8 cellular contexts compared by ENCODE assay signal in genomic region chr14:23588884-23589598, GRCh38.
A peak's percentile ranks its signal among the peaks of the same experiment; 100 is the strongest.
DNase-seq lines count a peak whose midpoint lies in the region; ATAC-seq and TF ChIP-seq lines count a peak whose summit lies in the region.

No MANE protein-coding gene starts in this region.

- TF ChIP-seq CTCF in AG10803 (conservative IDR thresholded peaks at IDR 0.05; ENCODE audit: low read length): peak; percentile 65
- peak; percentile 91 for TF ChIP-seq CTCF in VCaP (conservative IDR thresholded peaks at IDR 0.05)

- peak; percentile 95 for ATAC-seq in GM18909 (IDR thresholded peaks at IDR 0.05; ENCODE audit: poor library complexity, unreplicated experiment)
- ATAC-seq in HG03159 (IDR thresholded peaks at IDR 0.05; ENCODE audit: unreplicated experiment): peak; percentile 91

- in situ Hi-C loops in T47D (cut with HindIII; ENCODE audit: low pct_unique_long_range_greater_than_20kb, low sequenced_read_pairs): no loop called here

- H3K4me3 ChIP-seq in AG10803 (ENCODE audit: low read length): no peak overlapping the region

- peak overlapping the region; percentile 73 for H3K27ac ChIP-seq in VCaP

- DNase-seq in AG10803 (ENCODE audit: low read depth): peak; percentile 69
- DNase-seq in NCI-H2196 (lab: John Stamatoyannopoulos, UW; ENCODE audit: unreplicated experiment): peak; percentile 87
- DNase-seq in T47D (ENCODE audit: low read depth in 1 of 2, low spot score in 1 of 2): peak; percentile 70 to 84
- peak; percentile 81 for DNase-seq in inferior parietal cortex (ENCODE audit: extremely low spot score)
- peak; percentile 87 for DNase-seq in stimulated activated CD4-positive, alpha-beta T cell treated with anti-CD3 and anti-CD28 coated beads, Interleukin-15, amount 100 ng/mL, for 24 hours
